Comparison of ENCODE assay signal across 26 cellular contexts in genomic region chr1:62090016-62090415, GRCh38.
"Had no signal": no experiment of that assay in that cellular context is flagged by ENCODE, and none has a peak within 500 bp of the region (broad histone marks: within the 10 kb centered on the region; RNA-seq: fewer than 3 reads in every experiment).

No MANE protein-coding gene starts in this region.

- H3K9ac ChIP-seq: neural progenitor cell had no signal

- H2AFZ ChIP-seq: neural progenitor cell had no signal

- H3K9me3 ChIP-seq: left lung, lower lobe of right lung, neutrophil, ovary, suprapubic skin, thoracic aorta, tibial artery, uterus had no signal

- H3K27me3 ChIP-seq: left lung, neural progenitor cell, neutrophil, ovary, suprapubic skin, tibial artery, uterus had no signal

- H3K4me1 ChIP-seq: left lung, lower lobe of right lung, neural progenitor cell, suprapubic skin, uterus had no signal

- H3K27ac ChIP-seq: left lung, lower lobe of right lung, neural progenitor cell, neutrophil, ovary, skin epidermis, suprapubic skin, thoracic aorta, tibial artery, uterus had no signal

- H3K4me3 ChIP-seq: left lung, lower lobe of right lung, neural progenitor cell, ovary, skin epidermis, suprapubic skin, thoracic aorta, tibial artery, uterus had no signal

- H3K36me3 ChIP-seq: neural progenitor cell, neutrophil, ovary, uterus had no signal

- H3K4me2 ChIP-seq: neural progenitor cell had no signal

- DNase-seq: hypothalamus; immature natural killer cell; kidney; left colon; left lung; lower lobe of right lung; mammary epithelial cell; mesenchymal stem cell; naive B cell; natural killer cell; nephron progenitor cell; ovary; retina; right cardiac atrium; stimulated activated CD4-positive, alpha-beta T cell treated with anti-CD3 and anti-CD28 coated beads, Interleukin-12 subunit alpha, Interleukin-12 subunit beta, amount 100 ng/mL, for 4 hours; stimulated activated CD4-positive, alpha-beta T cell treated with anti-CD3 and anti-CD28 coated beads, Interleukin-15, amount 100 ng/mL, for 24 hours; stimulated activated CD4-positive, alpha-beta T cell treated with anti-CD3 and anti-CD28 coated beads, Interleukin-2, amount 100 ng/mL, for 24 hours; stimulated activated CD4-positive, alpha-beta T cell treated with anti-CD3 and anti-CD28 coated beads, Interleukin-4, amount 100 ng/mL, for 1 hour; stimulated activated naive CD4-positive, alpha-beta T cell; tibial artery; uterus had no signal
